1 cellular context compared by ENCODE assay signal in the genomic region with DNA sequence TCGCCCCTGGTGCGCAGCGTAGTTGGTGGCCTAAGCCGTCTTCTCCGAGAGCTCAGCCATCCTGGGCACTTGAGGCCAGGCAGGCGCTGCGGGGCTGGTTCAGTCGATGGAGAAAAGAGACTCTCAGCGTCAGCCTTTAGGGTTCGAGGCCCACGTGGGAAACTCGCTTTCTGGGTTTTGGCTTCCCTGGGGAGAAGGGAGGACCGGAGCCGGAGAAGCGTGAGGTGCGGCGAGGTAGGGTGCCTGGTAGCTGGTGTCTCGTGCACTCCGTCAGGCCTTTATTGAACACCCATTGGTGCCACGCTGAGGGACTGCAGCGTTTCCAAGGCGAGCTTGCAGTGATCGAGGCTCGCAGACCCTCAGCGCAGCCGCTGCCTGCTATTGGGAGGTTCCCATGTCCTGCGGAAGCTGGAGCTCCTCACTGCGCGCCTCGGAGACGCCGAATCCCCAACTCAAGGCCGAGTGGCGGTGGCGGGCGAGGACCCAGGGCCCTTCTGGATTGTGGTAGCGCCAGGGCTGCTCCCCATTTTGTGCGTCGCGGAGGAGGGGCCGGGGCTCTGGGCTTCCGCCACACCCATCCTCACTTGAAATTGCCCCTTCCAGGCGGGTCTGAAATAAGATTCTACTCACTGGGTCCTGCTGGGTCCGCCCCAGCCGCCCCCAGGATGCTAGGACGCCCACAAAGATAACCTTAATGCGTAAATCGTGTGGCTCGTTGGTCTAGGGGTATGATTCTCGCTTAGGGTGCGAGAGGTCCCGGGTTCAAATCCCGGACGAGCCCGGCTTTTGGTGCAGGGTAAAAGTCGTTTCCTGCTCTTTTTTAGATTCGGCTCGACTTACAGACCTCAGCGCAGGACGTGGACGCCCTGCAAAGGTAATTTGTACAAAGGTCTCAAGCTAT.
TF ChIP-seq lines count a peak whose summit lies in the region.

No MANE protein-coding gene starts in this region.

TF ChIP-seq in K562, 482 proteins besides CTCF, POLR2A, EP300 and RAD21 (continued from another document and continues in another):
- TF ChIP-seq, protein P1, sequence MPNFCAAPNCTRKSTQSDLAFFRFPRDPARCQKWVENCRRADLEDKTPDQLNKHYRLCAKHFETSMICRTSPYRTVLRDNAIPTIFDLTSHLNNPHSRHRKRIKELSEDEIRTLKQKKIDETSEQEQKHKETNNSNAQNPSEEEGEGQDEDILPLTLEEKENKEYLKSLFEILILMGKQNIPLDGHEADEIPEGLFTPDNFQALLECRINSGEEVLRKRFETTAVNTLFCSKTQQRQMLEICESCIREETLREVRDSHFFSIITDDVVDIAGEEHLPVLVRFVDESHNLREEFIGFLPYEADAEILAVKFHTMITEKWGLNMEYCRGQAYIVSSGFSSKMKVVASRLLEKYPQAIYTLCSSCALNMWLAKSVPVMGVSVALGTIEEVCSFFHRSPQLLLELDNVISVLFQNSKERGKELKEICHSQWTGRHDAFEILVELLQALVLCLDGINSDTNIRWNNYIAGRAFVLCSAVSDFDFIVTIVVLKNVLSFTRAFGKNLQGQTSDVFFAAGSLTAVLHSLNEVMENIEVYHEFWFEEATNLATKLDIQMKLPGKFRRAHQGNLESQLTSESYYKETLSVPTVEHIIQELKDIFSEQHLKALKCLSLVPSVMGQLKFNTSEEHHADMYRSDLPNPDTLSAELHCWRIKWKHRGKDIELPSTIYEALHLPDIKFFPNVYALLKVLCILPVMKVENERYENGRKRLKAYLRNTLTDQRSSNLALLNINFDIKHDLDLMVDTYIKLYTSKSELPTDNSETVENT (CRISPR knock-in tag; IDR thresholded peaks at IDR 0.05), result no peak
- no peak for TF ChIP-seq ZNF239 (CRISPR knock-in tag; IDR thresholded peaks at IDR 0.05)
- TF ChIP-seq CHCHD3 (CRISPR knock-in tag; IDR thresholded peaks at IDR 0.05), result no peak
- TF ChIP-seq ETV5 (CRISPR knock-in tag; IDR thresholded peaks at IDR 0.05; ENCODE audit: low read depth), result no peak; the same call in 1 of the 2 replicates
- TF ChIP-seq MTF1 (CRISPR knock-in tag; IDR thresholded peaks at IDR 0.05; ENCODE audit: borderline replicate concordance), result no peak
- TF ChIP-seq ZFP1 (CRISPR knock-in tag; IDR thresholded peaks at IDR 0.05), result no peak
- no peak for TF ChIP-seq SMC3 (conservative IDR thresholded peaks at IDR 0.05; ENCODE audit: insufficient read depth, low read depth, low read length)
- TF ChIP-seq, protein P2, sequence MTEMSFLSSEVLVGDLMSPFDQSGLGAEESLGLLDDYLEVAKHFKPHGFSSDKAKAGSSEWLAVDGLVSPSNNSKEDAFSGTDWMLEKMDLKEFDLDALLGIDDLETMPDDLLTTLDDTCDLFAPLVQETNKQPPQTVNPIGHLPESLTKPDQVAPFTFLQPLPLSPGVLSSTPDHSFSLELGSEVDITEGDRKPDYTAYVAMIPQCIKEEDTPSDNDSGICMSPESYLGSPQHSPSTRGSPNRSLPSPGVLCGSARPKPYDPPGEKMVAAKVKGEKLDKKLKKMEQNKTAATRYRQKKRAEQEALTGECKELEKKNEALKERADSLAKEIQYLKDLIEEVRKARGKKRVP (CRISPR knock-in tag; IDR thresholded peaks at IDR 0.05), result no peak
- no peak for TF ChIP-seq NFE2 (IDR thresholded peaks at IDR 0.05; ENCODE audit: low read depth)
- TF ChIP-seq ZNF76 (CRISPR knock-in tag; IDR thresholded peaks at IDR 0.05; ENCODE audit: borderline replicate concordance), result no peak
- no peak for TF ChIP-seq NEUROD1 (IDR thresholded peaks at IDR 0.05; ENCODE audit: borderline replicate concordance, low read depth, low read length, partially characterized antibody)
- TF ChIP-seq, protein P3, sequence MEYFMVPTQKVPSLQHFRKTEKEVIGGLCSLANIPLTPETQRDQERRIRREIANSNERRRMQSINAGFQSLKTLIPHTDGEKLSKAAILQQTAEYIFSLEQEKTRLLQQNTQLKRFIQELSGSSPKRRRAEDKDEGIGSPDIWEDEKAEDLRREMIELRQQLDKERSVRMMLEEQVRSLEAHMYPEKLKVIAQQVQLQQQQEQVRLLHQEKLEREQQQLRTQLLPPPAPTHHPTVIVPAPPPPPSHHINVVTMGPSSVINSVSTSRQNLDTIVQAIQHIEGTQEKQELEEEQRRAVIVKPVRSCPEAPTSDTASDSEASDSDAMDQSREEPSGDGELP (CRISPR knock-in tag; IDR thresholded peaks at IDR 0.05; ENCODE audit: borderline replicate concordance), result peak; percentile 56
- no peak for TF ChIP-seq MXI1 (IDR thresholded peaks at IDR 0.05; ENCODE audit: low read depth, low read length)
- TF ChIP-seq, protein P4, sequence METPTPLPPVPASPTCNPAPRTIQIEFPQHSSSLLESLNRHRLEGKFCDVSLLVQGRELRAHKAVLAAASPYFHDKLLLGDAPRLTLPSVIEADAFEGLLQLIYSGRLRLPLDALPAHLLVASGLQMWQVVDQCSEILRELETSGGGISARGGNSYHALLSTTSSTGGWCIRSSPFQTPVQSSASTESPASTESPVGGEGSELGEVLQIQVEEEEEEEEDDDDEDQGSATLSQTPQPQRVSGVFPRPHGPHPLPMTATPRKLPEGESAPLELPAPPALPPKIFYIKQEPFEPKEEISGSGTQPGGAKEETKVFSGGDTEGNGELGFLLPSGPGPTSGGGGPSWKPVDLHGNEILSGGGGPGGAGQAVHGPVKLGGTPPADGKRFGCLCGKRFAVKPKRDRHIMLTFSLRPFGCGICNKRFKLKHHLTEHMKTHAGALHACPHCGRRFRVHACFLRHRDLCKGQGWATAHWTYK (CRISPR knock-in tag; IDR thresholded peaks at IDR 0.05), result no peak
- TF ChIP-seq RB1 (IDR thresholded peaks at IDR 0.05; ENCODE audit: low read depth), result 0 out of 2 replicates have a peak, but pooled peaks have one; percentile 49
- no peak for TF ChIP-seq HMG20B (CRISPR knock-in tag; IDR thresholded peaks at IDR 0.05)
- 0 out of 2 replicates have a peak, but pooled peaks have one; percentile 72 for TF ChIP-seq NR1H2 (CRISPR knock-in tag; IDR thresholded peaks at IDR 0.05)
- no peak for TF ChIP-seq U2AF2 (optimal IDR thresholded peaks at IDR 0.05; ENCODE audit: low read depth, low read length)
- no peak for TF ChIP-seq MEF2D (tag; conservative IDR thresholded peaks at IDR 0.05; ENCODE audit: low read depth)
- no peak for TF ChIP-seq ZBTB17 (CRISPR knock-in tag; IDR thresholded peaks at IDR 0.05)
- no peak for TF ChIP-seq EHMT2 (IDR thresholded peaks at IDR 0.05)
- TF ChIP-seq EZH2 (IDR thresholded peaks at IDR 0.05; ENCODE audit: borderline replicate concordance, low read depth, low read length), result no peak
- TF ChIP-seq ZNF3 (CRISPR knock-in tag; IDR thresholded peaks at IDR 0.05), result no peak
- TF ChIP-seq ZNF384 (IDR thresholded peaks at IDR 0.05; ENCODE audit: low read depth, low read length), result no peak
- TF ChIP-seq, protein P5, sequence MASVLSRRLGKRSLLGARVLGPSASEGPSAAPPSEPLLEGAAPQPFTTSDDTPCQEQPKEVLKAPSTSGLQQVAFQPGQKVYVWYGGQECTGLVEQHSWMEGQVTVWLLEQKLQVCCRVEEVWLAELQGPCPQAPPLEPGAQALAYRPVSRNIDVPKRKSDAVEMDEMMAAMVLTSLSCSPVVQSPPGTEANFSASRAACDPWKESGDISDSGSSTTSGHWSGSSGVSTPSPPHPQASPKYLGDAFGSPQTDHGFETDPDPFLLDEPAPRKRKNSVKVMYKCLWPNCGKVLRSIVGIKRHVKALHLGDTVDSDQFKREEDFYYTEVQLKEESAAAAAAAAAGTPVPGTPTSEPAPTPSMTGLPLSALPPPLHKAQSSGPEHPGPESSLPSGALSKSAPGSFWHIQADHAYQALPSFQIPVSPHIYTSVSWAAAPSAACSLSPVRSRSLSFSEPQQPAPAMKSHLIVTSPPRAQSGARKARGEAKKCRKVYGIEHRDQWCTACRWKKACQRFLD (CRISPR knock-in tag; IDR thresholded peaks at IDR 0.05), result no peak
- TF ChIP-seq FOS (IDR thresholded peaks at IDR 0.05; ENCODE audit: extremely low read depth, insufficient read length), result no peak
- no peak for TF ChIP-seq CHD7 (IDR thresholded peaks at IDR 0.05; ENCODE audit: low read depth, low read length)
- TF ChIP-seq, protein P6, sequence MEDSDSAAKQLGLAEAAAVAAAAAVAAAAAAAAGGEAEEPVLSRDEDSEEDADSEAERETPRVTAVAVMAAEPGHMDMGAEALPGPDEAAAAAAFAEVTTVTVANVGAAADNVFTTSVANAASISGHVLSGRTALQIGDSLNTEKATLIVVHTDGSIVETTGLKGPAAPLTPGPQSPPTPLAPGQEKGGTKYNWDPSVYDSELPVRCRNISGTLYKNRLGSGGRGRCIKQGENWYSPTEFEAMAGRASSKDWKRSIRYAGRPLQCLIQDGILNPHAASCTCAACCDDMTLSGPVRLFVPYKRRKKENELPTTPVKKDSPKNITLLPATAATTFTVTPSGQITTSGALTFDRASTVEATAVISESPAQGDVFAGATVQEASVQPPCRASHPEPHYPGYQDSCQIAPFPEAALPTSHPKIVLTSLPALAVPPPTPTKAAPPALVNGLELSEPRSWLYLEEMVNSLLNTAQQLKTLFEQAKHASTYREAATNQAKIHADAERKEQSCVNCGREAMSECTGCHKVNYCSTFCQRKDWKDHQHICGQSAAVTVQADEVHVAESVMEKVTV (CRISPR knock-in tag; IDR thresholded peaks at IDR 0.05), result no peak
- TF ChIP-seq ZSCAN32 (CRISPR knock-in tag; IDR thresholded peaks at IDR 0.05), result no peak
- no peak for TF ChIP-seq PRPF4 (IDR thresholded peaks at IDR 0.05; ENCODE audit: insufficient read depth, low read depth, low read length, poor library complexity, severe bottlenecking)
- 0 out of 2 replicates have a peak, but pooled peaks have one; percentile 12 for TF ChIP-seq ZNF12 (CRISPR knock-in tag; IDR thresholded peaks at IDR 0.05)
- no peak for TF ChIP-seq FOXJ2 (tag; IDR thresholded peaks at IDR 0.05)
- no peak for TF ChIP-seq ZNF174 (CRISPR knock-in tag; IDR thresholded peaks at IDR 0.05)
- TF ChIP-seq BCL6 (CRISPR knock-in tag; IDR thresholded peaks at IDR 0.05), result no peak
- TF ChIP-seq, protein P7, sequence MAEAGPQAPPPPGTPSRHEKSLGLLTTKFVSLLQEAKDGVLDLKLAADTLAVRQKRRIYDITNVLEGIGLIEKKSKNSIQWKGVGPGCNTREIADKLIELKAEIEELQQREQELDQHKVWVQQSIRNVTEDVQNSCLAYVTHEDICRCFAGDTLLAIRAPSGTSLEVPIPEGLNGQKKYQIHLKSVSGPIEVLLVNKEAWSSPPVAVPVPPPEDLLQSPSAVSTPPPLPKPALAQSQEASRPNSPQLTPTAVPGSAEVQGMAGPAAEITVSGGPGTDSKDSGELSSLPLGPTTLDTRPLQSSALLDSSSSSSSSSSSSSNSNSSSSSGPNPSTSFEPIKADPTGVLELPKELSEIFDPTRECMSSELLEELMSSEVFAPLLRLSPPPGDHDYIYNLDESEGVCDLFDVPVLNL (CRISPR knock-in tag; IDR thresholded peaks at IDR 0.05; ENCODE audit: low read depth), result no peak
- no peak for TF ChIP-seq SETDB1 (IDR thresholded peaks at IDR 0.05; ENCODE audit: low read length)
